ENCODE assay signal across 14 cellular contexts in genomic region chr13:40204246-40204645, GRCh38.
"Had no signal": no experiment of that assay in that cellular context is flagged by ENCODE, and none has a peak within 500 bp of the region (broad histone marks: within the 10 kb centered on the region; RNA-seq: fewer than 3 reads in every experiment).

No MANE protein-coding gene starts in this region.

- H3K4me3 Mint-ChIP-seq: activated CD4-positive, alpha-beta T cell treated with anti-CD3 and anti-CD28 coated beads, Interleukin-2, amount 10 ng/mL, durations not matched to agents 24 days and 14 days; activated CD8-positive, alpha-beta T cell treated with anti-CD3 and anti-CD28 coated beads for 36 hours; central memory CD8-positive, alpha-beta T cell; endodermal cell; neural crest cell had no signal

- FAIRE-seq: kidney had no signal

- DNase-seq: activated CD4-positive, alpha-beta T cell treated with anti-CD3 and anti-CD28 coated beads, Interleukin-2, amount 10 ng/mL, durations not matched to agents 24 days and 14 days; activated CD8-positive, alpha-beta T cell treated with anti-CD3 and anti-CD28 coated beads for 36 hours; activated naive CD4-positive, alpha-beta T cell treated with Interleukin-2 at 50 U/mL for 16 hours; activated T-cell treated with anti-CD3 and anti-CD28 coated beads, Interleukin-2, amount 50 U/mL, for 1 hour; colonic mucosa; endodermal cell; foreskin melanocyte; hypothalamus; kidney; upper lobe of left lung had no signal

- H3K27ac Mint-ChIP-seq: activated CD4-positive, alpha-beta T cell treated with anti-CD3 and anti-CD28 coated beads, Interleukin-2, amount 10 ng/mL, durations not matched to agents 24 days and 14 days; activated T-helper 2 cell treated with anti-CD3 and anti-CD28 coated beads, Interferon-gamma antibody, Interleukin-2, Interleukin-4, amounts not matched to agents 10 μg/mL and 5 μg/mL and 100 μg/mL, durations not matched to agents 14 hours and 24 hours and 36 hours; endodermal cell had no signal

- H3K9me3 Mint-ChIP-seq: central memory CD8-positive, alpha-beta T cell; endodermal cell had no signal

- H3K27me3 Mint-ChIP-seq: activated CD4-positive, alpha-beta T cell treated with anti-CD3 and anti-CD28 coated beads, Interleukin-2, amount 10 ng/mL, durations not matched to agents 24 days and 14 days; activated CD8-positive, alpha-beta T cell treated with anti-CD3 and anti-CD28 coated beads for 36 hours; central memory CD8-positive, alpha-beta T cell had no signal

- ATAC-seq: activated CD8-positive, alpha-beta T cell treated with anti-CD3 and anti-CD28 coated beads for 36 hours; left lobe of liver had no signal
